ENCODE assay signal across 18 cellular contexts in genomic region chr13:98900442-98900841, GRCh38.
"Had no signal": no experiment of that assay in that cellular context is flagged by ENCODE, and none has a peak within 500 bp of the region (broad histone marks: within the 10 kb centered on the region; RNA-seq: fewer than 3 reads in every experiment).

No MANE protein-coding gene starts in this region.

- H3K9ac ChIP-seq: neural progenitor cell had no signal

- H3K4me1 ChIP-seq: neural progenitor cell, psoas muscle, right lobe of liver, spleen had no signal

- H3K36me3 ChIP-seq: neural progenitor cell had no signal

- H3K27me3 ChIP-seq: neural progenitor cell, right lobe of liver, spleen, upper lobe of left lung had no signal

- ATAC-seq: activated CD8-positive, alpha-beta T cell treated with anti-CD3 and anti-CD28 coated beads, Interleukin-2, amount 10 ng/mL, durations not matched to agents 7 days and 5 days; activated naive CD4-positive, alpha-beta T cell treated with anti-CD3 and anti-CD28 coated beads, Interleukin-2, amount 50 U/mL, for 72 hours; psoas muscle; right lobe of liver; stimulated activated naive CD8-positive, alpha-beta T cell treated with anti-CD3 and anti-CD28 coated beads, Interleukin-15, amount 100 ng/mL, for 72 hours had no signal

- H3K4me3 ChIP-seq: neural progenitor cell, psoas muscle, right lobe of liver, spleen, upper lobe of left lung had no signal

- DNase-seq: activated B cell treated with CpG ODN at 0.5 μM for 24 hours; activated CD4-positive, alpha-beta T cell treated with anti-CD3 and anti-CD28 coated beads for 48 hours; activated CD8-positive, alpha-beta memory T cell treated with anti-CD3 and anti-CD28 coated beads, Interleukin-2, amount 50 U/mL, for 4 hours; activated CD8-positive, alpha-beta T cell treated with anti-CD3 and anti-CD28 coated beads, Interleukin-2, amount 10 ng/mL, durations not matched to agents 7 days and 5 days; activated gamma-delta T cell; activated T-cell treated with anti-CD3 and anti-CD28 coated beads, Interleukin-2, amount 50 U/mL, for 48 hours; cortex of kidney; effector memory CD4-positive, alpha-beta T cell; islet precursor cell; naive B cell; psoas muscle; right lobe of liver; spleen; stimulated activated naive CD8-positive, alpha-beta T cell treated with anti-CD3 and anti-CD28 coated beads, Interleukin-15, amount 100 ng/mL, for 72 hours; upper lobe of left lung had no signal

- H3K9me3 ChIP-seq: psoas muscle, right lobe of liver, spleen, upper lobe of left lung had no signal

- H2AFZ ChIP-seq: neural progenitor cell had no signal

- H3K27ac ChIP-seq: epithelial cell of prostate, neural progenitor cell, psoas muscle, right lobe of liver, spleen, upper lobe of left lung had no signal

- H3K4me2 ChIP-seq: neural progenitor cell had no signal
